In genomic region chr11:94751806-94752205, GRCh38 we compare ENCODE assay signal across 1 cellular context.
TF ChIP-seq lines count a peak whose summit lies in the region.

No MANE protein-coding gene starts in this region.

TF ChIP-seq in A549, 52 proteins besides CTCF, POLR2A, EP300 and RAD21 (continued from another document):
- TF ChIP-seq, protein P1, sequence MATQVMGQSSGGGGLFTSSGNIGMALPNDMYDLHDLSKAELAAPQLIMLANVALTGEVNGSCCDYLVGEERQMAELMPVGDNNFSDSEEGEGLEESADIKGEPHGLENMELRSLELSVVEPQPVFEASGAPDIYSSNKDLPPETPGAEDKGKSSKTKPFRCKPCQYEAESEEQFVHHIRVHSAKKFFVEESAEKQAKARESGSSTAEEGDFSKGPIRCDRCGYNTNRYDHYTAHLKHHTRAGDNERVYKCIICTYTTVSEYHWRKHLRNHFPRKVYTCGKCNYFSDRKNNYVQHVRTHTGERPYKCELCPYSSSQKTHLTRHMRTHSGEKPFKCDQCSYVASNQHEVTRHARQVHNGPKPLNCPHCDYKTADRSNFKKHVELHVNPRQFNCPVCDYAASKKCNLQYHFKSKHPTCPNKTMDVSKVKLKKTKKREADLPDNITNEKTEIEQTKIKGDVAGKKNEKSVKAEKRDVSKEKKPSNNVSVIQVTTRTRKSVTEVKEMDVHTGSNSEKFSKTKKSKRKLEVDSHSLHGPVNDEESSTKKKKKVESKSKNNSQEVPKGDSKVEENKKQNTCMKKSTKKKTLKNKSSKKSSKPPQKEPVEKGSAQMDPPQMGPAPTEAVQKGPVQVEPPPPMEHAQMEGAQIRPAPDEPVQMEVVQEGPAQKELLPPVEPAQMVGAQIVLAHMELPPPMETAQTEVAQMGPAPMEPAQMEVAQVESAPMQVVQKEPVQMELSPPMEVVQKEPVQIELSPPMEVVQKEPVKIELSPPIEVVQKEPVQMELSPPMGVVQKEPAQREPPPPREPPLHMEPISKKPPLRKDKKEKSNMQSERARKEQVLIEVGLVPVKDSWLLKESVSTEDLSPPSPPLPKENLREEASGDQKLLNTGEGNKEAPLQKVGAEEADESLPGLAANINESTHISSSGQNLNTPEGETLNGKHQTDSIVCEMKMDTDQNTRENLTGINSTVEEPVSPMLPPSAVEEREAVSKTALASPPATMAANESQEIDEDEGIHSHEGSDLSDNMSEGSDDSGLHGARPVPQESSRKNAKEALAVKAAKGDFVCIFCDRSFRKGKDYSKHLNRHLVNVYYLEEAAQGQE (IDR thresholded peaks at IDR 0.05): no peak
- TF ChIP-seq NFE2L2 (conservative IDR thresholded peaks at IDR 0.05; ENCODE audit: low read length) (no peak), PHF8 (IDR thresholded peaks at IDR 0.05; ENCODE audit: borderline replicate concordance, low read depth) (no peak), HOXB5 (CRISPR knock-in tag; IDR thresholded peaks at IDR 0.05) (no peak)
- TF ChIP-seq, protein P2, sequence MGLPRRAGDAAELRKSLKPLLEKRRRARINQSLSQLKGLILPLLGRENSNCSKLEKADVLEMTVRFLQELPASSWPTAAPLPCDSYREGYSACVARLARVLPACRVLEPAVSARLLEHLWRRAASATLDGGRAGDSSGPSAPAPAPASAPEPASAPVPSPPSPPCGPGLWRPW (IDR thresholded peaks at IDR 0.05): no peak
